In genomic region chr1:241077386-241078147, GRCh38 we compare ENCODE assay signal across 18 cellular contexts.
DNase-seq lines count a peak whose midpoint lies in the region; ATAC-seq lines count a peak whose summit lies in the region.
"Had no signal": no experiment of that assay in that cellular context is flagged by ENCODE, and none has a peak within 500 bp of the region (broad histone marks: within the 10 kb centered on the region; RNA-seq: fewer than 3 reads in every experiment).

No MANE protein-coding gene starts in this region.

- H3K4me3 ChIP-seq in skeletal muscle satellite cell (ENCODE audit: low read length) = no peak overlapping the region
- H3K4me3 ChIP-seq: colonic mucosa, GM12878, PC-9, SJSA1 had no signal

- H3K9me3 ChIP-seq in skeletal muscle satellite cell (replicated peaks; ENCODE audit: low read length) = no peaks in the 10 kb centered on the region
- H3K9me3 ChIP-seq: colonic mucosa, SJSA1 had no signal

- H3K36me3 ChIP-seq in skeletal muscle satellite cell (ENCODE audit: insufficient read depth, low read length) = no peaks in the 10 kb centered on the region
- H3K36me3 ChIP-seq: colonic mucosa, SJSA1 had no signal

- peaks cover 5% of the 10 kb centered on the region for H3K4me1 ChIP-seq in skeletal muscle satellite cell (ENCODE audit: control insufficient read depth, insufficient read depth, low read length)
- H3K4me1 ChIP-seq: colonic mucosa, SJSA1 had no signal

- H3K4me2 ChIP-seq in skeletal muscle satellite cell (ENCODE audit: low read length) = no peak overlapping the region
- H3K4me2 ChIP-seq: PC-9 had no signal

- peak overlapping the region; percentile 25 for H3K9ac ChIP-seq in skeletal muscle satellite cell (ENCODE audit: low read depth, low read length)

- DNase-seq in HT1080 (ENCODE audit: low read depth) (peak; percentile 60), cerebellum (ENCODE audit: low spot score) (peak; percentile 13), myocyte (ENCODE audit: low read depth) (peak; percentile 3), HuH-7.5 (ENCODE audit: low spot score) (no peak)
- no peak for DNase-seq in activated CD8-positive, alpha-beta memory T cell treated with anti-CD3 and anti-CD28 coated beads, Interleukin-2, amount 50 U/mL, for 4 hours
- DNase-seq: activated CD4-positive, alpha-beta T cell treated with anti-CD3 and anti-CD28 coated beads for 48 hours; activated naive CD4-positive, alpha-beta T cell treated with Interleukin-2 at 50 U/mL for 16 hours; colonic mucosa; glutamatergic neuron; naive B cell; NCI-H1048; NCI-H526 treated with DMSO at 0.1 percent for 48 hours; PC-9; stimulated activated CD4-positive, alpha-beta T cell treated with anti-CD3 and anti-CD28 coated beads, Interleukin-1b, Interleukin-23, amount 100 ng/mL, for 48 hours had no signal

- ATAC-seq in GM18511 (IDR thresholded peaks at IDR 0.05; ENCODE audit: unreplicated experiment) = no peak
- ATAC-seq: GM12878 had no signal

- H3K27me3 ChIP-seq in skeletal muscle satellite cell (ENCODE audit: control insufficient read depth, insufficient read depth, low read length) = no peaks in the 10 kb centered on the region
- H3K27me3 ChIP-seq: colonic mucosa, SJSA1 had no signal

Comparison
In these comparisons a context has a peak if more than half of its experiments do, and no peak if none do; other contexts are left out.
1. DNase-seq: peak in HT1080 (single experiment), cerebellum (single experiment) and myocyte (single experiment); none in activated CD8-positive, alpha-beta memory T cell treated with anti-CD3 and anti-CD28 coated beads, Interleukin-2, amount 50 U/mL, for 4 hours (single experiment) and HuH-7.5 (single experiment).